8 cellular contexts compared by ENCODE assay signal in genomic region chr20:11891827-11892521, GRCh38. TPM values are rescaled to one million over a fixed set of nuclear protein-coding genes. Genes with fewer than 3 reads are reported as not detected.
A peak's percentile ranks its signal among the peaks of the same experiment; 100 is the strongest.
DNase-seq lines count a peak whose midpoint lies in the region; ATAC-seq and TF ChIP-seq lines count a peak whose summit lies in the region.

No MANE protein-coding gene starts in this region.

- H3K36me3 Mint-ChIP-seq in GM23338 (ENCODE audit: low read depth): no peaks in the 10 kb centered on the region

- no peaks in the 10 kb centered on the region for H3K9me3 Mint-ChIP-seq in GM23338

- no peaks in the 10 kb centered on the region for H3F3A ChIP-seq in GM23338 (replicated peaks; ENCODE audit: low read depth)

- H3K4me3 Mint-ChIP-seq in GM23338: peak overlapping the region; percentile 93

- no peaks in the 10 kb centered on the region for H3K9me2 ChIP-seq in GM23338 (ENCODE audit: insufficient read depth)

- H3K4me1 ChIP-seq in GM23338 (ENCODE audit: insufficient read depth): peaks cover 29% of the 10 kb centered on the region

- H3K4me3 ChIP-seq in GM23338: peak overlapping the region; percentile 69
- peak overlapping the region; percentile 80 for H3K4me3 ChIP-seq in kidney epithelial cell (ENCODE audit: low read depth, low read length)

- H3K36me3 ChIP-seq in GM23338 (ENCODE audit: insufficient read depth): no peaks in the 10 kb centered on the region
- no peaks in the 10 kb centered on the region for H3K36me3 ChIP-seq in kidney epithelial cell (ENCODE audit: control insufficient read depth, insufficient read depth, low read length)

- H3K4me2 ChIP-seq in GM23338: peak overlapping the region; percentile 86

- TF ChIP-seq CTCF in GM23338 (conservative IDR thresholded peaks at IDR 0.05; ENCODE audit: low read depth in 2 of 2) (no peak), kidney epithelial cell (IDR thresholded peaks at IDR 0.05; ENCODE audit: insufficient read depth, low read length, poor library complexity, severe bottlenecking) (no peak)

- H4K20me1 ChIP-seq in GM23338 (replicated peaks; ENCODE audit: insufficient read depth): 0 out of 2 replicates have a peak, but pooled peaks cover 7% of the 10 kb centered on the region

- H3K27me3 Mint-ChIP-seq in GM23338 (ENCODE audit: insufficient read depth, low read depth, poor library complexity): peaks cover 1% of the 10 kb centered on the region

- peak; percentile 65 for ATAC-seq in GM23338
- no peak for ATAC-seq in HG02840 (IDR thresholded peaks at IDR 0.05; ENCODE audit: low FRiP score, unreplicated experiment)

- H2AFZ ChIP-seq in GM23338: peak overlapping the region; percentile 38

- H3K79me2 ChIP-seq in GM23338 (replicated peaks; ENCODE audit: insufficient read depth): peaks cover 52% of the 10 kb centered on the region

- peaks cover 43% of the 10 kb centered on the region for H3K4me1 Mint-ChIP-seq in GM23338

- H3K27ac ChIP-seq in GM23338 (ENCODE audit: low read depth): peak overlapping the region; percentile 11; the same call in 1 of the 2 replicates

- peaks cover 16% of the 10 kb centered on the region for H3K27me3 ChIP-seq in GM23338 (ENCODE audit: insufficient read depth)
- H3K27me3 ChIP-seq in kidney epithelial cell (ENCODE audit: control insufficient read depth, insufficient read depth, low read length): no peaks in the 10 kb centered on the region

- peak overlapping the region; percentile 86 for H3K27ac Mint-ChIP-seq in GM23338

- peak; percentile 41 for DNase-seq in DMS114 treated with DMSO at 0.1 percent for 48 hours (lab: John Stamatoyannopoulos, UW; ENCODE audit: unreplicated experiment)
- DNase-seq in GM23338 (ENCODE audit: low spot score): peak; percentile 97
- DNase-seq in NCI-H1048 (lab: John Stamatoyannopoulos, UW): peak; percentile 35
- DNase-seq in SKM-1 treated with dmso at 0.1 percent for 144 hours (lab: John Stamatoyannopoulos, UW; ENCODE audit: unreplicated experiment): peak; percentile 42
- DNase-seq in cerebellum (ENCODE audit: low spot score): peak; percentile 68
- peak; percentile 50 for DNase-seq in kidney epithelial cell (ENCODE audit: low read depth)
- DNase-seq in stimulated activated CD4-positive, alpha-beta T cell treated with anti-CD3 and anti-CD28 coated beads, Interleukin-12 subunit alpha, Interleukin-12 subunit beta, amount 100 ng/mL, for 4 hours: peak; percentile 31

TF ChIP-seq in GM23338, 12 proteins besides CTCF, POLR2A, EP300 and RAD21 (continues in another document):
- TF ChIP-seq, protein P1, sequence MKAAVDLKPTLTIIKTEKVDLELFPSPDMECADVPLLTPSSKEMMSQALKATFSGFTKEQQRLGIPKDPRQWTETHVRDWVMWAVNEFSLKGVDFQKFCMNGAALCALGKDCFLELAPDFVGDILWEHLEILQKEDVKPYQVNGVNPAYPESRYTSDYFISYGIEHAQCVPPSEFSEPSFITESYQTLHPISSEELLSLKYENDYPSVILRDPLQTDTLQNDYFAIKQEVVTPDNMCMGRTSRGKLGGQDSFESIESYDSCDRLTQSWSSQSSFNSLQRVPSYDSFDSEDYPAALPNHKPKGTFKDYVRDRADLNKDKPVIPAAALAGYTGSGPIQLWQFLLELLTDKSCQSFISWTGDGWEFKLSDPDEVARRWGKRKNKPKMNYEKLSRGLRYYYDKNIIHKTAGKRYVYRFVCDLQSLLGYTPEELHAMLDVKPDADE (IDR thresholded peaks at IDR 0.05): no peak
- TF ChIP-seq ZNF114 (CRISPR knock-in tag; IDR thresholded peaks at IDR 0.05) (no peak), CREB1 (CRISPR knock-in tag; IDR thresholded peaks at IDR 0.05; ENCODE audit: low read depth) (no peak), REST (IDR thresholded peaks at IDR 0.05; ENCODE audit: unreplicated experiment) (no peak), ZNF462 (CRISPR knock-in tag; IDR thresholded peaks at IDR 0.05) (no peak), POLR2AphosphoS5 (IDR thresholded peaks at IDR 0.05; ENCODE audit: low read depth) (no peak), EZH2 (IDR thresholded peaks at IDR 0.05; ENCODE audit: low read depth, unreplicated experiment) (no peak), NANOG (IDR thresholded peaks at IDR 0.05; ENCODE audit: borderline replicate concordance) (no peak), JUNB (IDR thresholded peaks at IDR 0.05; ENCODE audit: unreplicated experiment) (no peak)

RNA-seq across cellular contexts. Expression of gene BTBD3, which starts 25.7 kb away (rescaled TPM):
- 45.1 and 47.0 TPM in 2 replicates for total RNA-seq in GM23338 (2014; rRNA removed; shearing (Covaris generic))
- 11.8 and 13.6 TPM in 2 replicates for polyA plus RNA-seq in GM23338 (2016; fragmentation: Nextera tagmentation; extraction: Ambion mirVana)
- total RNA-seq in cerebellum (535 TPM), kidney epithelial cell (31.6 and 39.8 TPM in 2 replicates)

Comparison
In these comparisons a context has a peak if more than half of its experiments do, and no peak if none do; other contexts are left out.
1. DNase-seq: peak in every context shown above with its lines; median percentile 97 in GM23338; 68 in cerebellum; 50 in kidney epithelial cell; 42 in SKM-1 treated with dmso at 0.1 percent for 144 hours; 41 in DMS114 treated with DMSO at 0.1 percent for 48 hours; 35 in NCI-H1048; 31 in stimulated activated CD4-positive, alpha-beta T cell treated with anti-CD3 and anti-CD28 coated beads, Interleukin-12 subunit alpha, Interleukin-12 subunit beta, amount 100 ng/mL, for 4 hours.
2. RNA of gene BTBD3, which starts 25.7 kb away (total RNA-seq): 535 TPM in cerebellum (single experiment); 45.1 to 47.0 TPM in GM23338 and 31.6 to 39.8 TPM in kidney epithelial cell; every median in the first group is over 10 times any median in the second.